2 cellular contexts compared by ENCODE assay signal in the genomic region with DNA sequence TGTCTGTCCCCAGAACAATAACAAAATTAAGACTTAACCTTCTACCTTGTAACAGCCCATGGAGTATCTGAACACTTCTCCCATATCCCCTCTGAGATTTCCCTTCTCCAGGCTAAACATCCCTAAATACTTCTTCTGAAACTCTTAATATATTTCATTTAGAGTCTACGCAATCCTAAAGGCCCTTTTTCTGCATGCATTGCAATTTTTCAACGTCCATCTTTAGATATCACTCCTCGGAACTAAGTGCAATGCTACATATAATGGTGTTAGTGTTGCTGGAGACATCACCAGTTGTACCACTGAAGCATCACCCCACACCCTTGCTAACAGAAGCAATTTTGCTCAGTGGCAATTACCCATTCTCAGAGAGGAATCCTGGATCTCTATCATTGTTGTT.
TF ChIP-seq lines count a peak whose summit lies in the region.

No MANE protein-coding gene starts in this region.

TF ChIP-seq in HepG2, 621 proteins besides CTCF, POLR2A, EP300 and RAD21:
- TF ChIP-seq MAFF (IDR thresholded peaks at IDR 0.05; ENCODE audit: low read depth, low read length) (peak; percentile 33; the same call in 1 of the 2 replicates), MAFK (conservative IDR thresholded peaks at IDR 0.05 in 1 of 2, IDR thresholded peaks at IDR 0.05 in 1 of 2; ENCODE audit: low read length in 2 of 2) (peak; percentile 68 to 72), KDM5B (CRISPR knock-in tag; IDR thresholded peaks at IDR 0.05; ENCODE audit: borderline replicate concordance) (no peak)

TF ChIP-seq in A549, 52 proteins besides CTCF, POLR2A, EP300 and RAD21:
- peak; percentile 24 for TF ChIP-seq MAFK (IDR thresholded peaks at IDR 0.05; ENCODE audit: partially characterized antibody)
- TF ChIP-seq, protein P1, sequence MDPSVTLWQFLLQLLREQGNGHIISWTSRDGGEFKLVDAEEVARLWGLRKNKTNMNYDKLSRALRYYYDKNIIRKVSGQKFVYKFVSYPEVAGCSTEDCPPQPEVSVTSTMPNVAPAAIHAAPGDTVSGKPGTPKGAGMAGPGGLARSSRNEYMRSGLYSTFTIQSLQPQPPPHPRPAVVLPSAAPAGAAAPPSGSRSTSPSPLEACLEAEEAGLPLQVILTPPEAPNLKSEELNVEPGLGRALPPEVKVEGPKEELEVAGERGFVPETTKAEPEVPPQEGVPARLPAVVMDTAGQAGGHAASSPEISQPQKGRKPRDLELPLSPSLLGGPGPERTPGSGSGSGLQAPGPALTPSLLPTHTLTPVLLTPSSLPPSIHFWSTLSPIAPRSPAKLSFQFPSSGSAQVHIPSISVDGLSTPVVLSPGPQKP (IDR thresholded peaks at IDR 0.05; ENCODE audit: low read depth, low read length), result no peak
